ENCODE assay signal across 8 cellular contexts in the genomic region with DNA sequence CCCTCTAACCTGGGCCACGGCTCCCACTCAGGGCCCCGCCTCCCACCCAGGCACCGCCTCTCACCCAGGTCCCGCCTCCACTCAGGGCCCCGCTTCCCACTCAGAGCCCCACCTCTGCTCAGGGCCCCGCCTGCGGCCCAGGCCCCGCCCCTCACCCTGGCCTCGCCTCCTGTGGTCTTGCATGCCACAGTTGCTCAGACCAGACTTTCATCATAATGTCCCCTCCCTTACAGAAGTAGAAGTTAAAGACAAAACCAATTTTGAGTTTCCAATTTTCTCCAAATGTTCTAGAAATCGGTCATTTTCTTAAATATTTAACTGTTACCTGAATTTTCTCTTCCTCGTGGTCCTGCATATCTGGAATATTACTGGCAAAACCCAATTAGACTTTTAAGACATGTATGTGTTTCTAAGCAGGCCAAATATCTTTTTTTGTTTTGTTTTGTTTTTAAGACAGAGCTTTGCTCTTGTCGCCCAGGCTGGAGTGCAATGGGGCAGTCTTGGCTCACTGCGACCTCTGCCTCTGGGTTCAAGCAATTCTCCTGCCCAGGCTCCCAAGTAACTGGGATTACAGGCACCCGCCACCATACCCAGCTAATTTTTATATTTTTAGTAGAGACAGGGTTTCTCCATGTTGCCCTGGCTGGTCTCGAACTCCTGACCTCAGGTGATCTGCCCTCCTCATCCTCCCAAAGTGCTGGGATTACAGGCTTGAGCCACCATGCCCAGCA.
DNase-seq lines count a peak whose midpoint lies in the region; ATAC-seq, FAIRE-seq and TF ChIP-seq lines count a peak whose summit lies in the region.
"Not testable (repeated sequence)": the region's sequence is repeated elsewhere in the genome, so short reads cannot be mapped to it uniquely, and the experiment has no call there.

No MANE protein-coding gene starts in this region.

- not testable (repeated sequence) for H3K4me1 Mint-ChIP-seq in activated B cell treated with CpG ODN at 0.5 μM for 24 hours; astrocyte (ENCODE audit: low read depth, unreplicated experiment)

- H3K9ac ChIP-seq in astrocyte (ENCODE audit: low read length); subcutaneous abdominal adipose tissue (ENCODE audit: low read length in 5 of 5): not testable (repeated sequence)

- POLR2A ChIA-PET in HEK293 (lab: Yijun Ruan, JAX); activated B cell treated with CpG ODN at 0.5 μM for 24 hours (lab: Charles Lee): not testable (repeated sequence)

- 31 to 36% (median 34%) methylated on average over 12 to 15 of the region's 15 CpGs for WGBS in heart left ventricle, 4 donors

- not testable (repeated sequence) for H3K79me2 ChIP-seq in astrocyte (ENCODE audit: insufficient read depth, low read length)

- not testable (repeated sequence) for H3K4me1 ChIP-seq in HEK293 (ENCODE audit: control insufficient read depth, insufficient read depth, low read length); astrocyte (ENCODE audit: insufficient read depth, low read length)
- H3K4me1 ChIP-seq in heart left ventricle: peaks cover 0 to 28% (median 10%) of the 10 kb centered on the region in 12 donors
- H3K4me1 ChIP-seq in subcutaneous abdominal adipose tissue (ENCODE audit: control insufficient read depth in 5 of 5, insufficient read depth in 5 of 5, low read length in 5 of 5): peaks cover 2 to 34% (median 20%) of the 10 kb centered on the region in 5 donors

- intact Hi-C loops in activated B cell treated with CpG ODN at 0.5 μM for 24 hours (cut with micrococcal nuclease) (loop anchor here (2.0 to 10.0 kb wide), 8 partner anchors 139 to 1903 kb away; partner anchors contain the start of genes DGKQ, FGFRL1, HAUS3 and NSD2), heart left ventricle (cut with DNase I) (loop anchor here in 1 of 10 donors (5.0 kb wide), 1 partner anchor 234 kb away; the partner anchor contains the start of gene UVSSA)
- intact Hi-C loops in posterior cingulate gyrus (cut with DNase I): not testable (repeated sequence)

- not testable (repeated sequence) for H3K36me3 Mint-ChIP-seq in activated B cell treated with CpG ODN at 0.5 μM for 24 hours (ENCODE audit: low read depth); astrocyte (ENCODE audit: low read depth, unreplicated experiment)

- not testable (repeated sequence) for H4K20me1 ChIP-seq in astrocyte (ENCODE audit: insufficient read depth, low read length)

- not testable (repeated sequence) for TF ChIP-seq CTCF in HEK293 (tag by site-specific recombination; IDR thresholded peaks at IDR 0.05); activated B cell treated with CpG ODN at 0.5 μM for 24 hours (IDR thresholded peaks at IDR 0.05); astrocyte (IDR thresholded peaks at IDR 0.05; ENCODE audit: insufficient read depth, low read depth, low read length); heart left ventricle (IDR thresholded peaks at IDR 0.05)

- DNase-seq in NCI-H1048 (lab: John Stamatoyannopoulos, UW): peak; percentile 42
- DNase-seq in activated B cell treated with CpG ODN at 0.5 μM for 24 hours: peak; percentile 91
- DNase-seq in astrocyte (ENCODE audit: low read depth): peak; percentile 55
- peak; percentile 82 to 94 (median 91) for DNase-seq in heart left ventricle
- DNase-seq in posterior cingulate gyrus: peak in 8 of 10 donors; percentile 45 to 95 (median 58)

- not testable (repeated sequence) for H3K4me3 ChIP-seq in HEK293 (ENCODE audit: low read depth, low read length); astrocyte (ENCODE audit: insufficient read depth, low read depth, low read length); heart left ventricle; subcutaneous abdominal adipose tissue (ENCODE audit: low read depth in 1 of 5, low read length in 5 of 5)

- not testable (repeated sequence) for H2AFZ ChIP-seq in astrocyte (ENCODE audit: low read depth, low read length)

- peak; percentile 93 for FAIRE-seq in G401.6 (lab: Jason Lieb, UNC)
- not testable (repeated sequence) for FAIRE-seq in astrocyte (lab: Jason Lieb, UNC)

- TF ChIP-seq POLR2A in heart left ventricle (IDR thresholded peaks at IDR 0.05): not testable (repeated sequence)

- ATAC-seq in activated B cell treated with CpG ODN at 0.5 μM for 24 hours (ENCODE audit: low read depth) (peak; percentile 65), heart left ventricle (peak; percentile 70 to 80 (median 75))

- H3K9me3 Mint-ChIP-seq in activated B cell treated with CpG ODN at 0.5 μM for 24 hours: not testable (repeated sequence)
- peaks cover 11% of the 10 kb centered on the region for H3K9me3 Mint-ChIP-seq in astrocyte (ENCODE audit: unreplicated experiment)

- CTCF ChIA-PET in HEK293 (lab: Yijun Ruan, JAX): interaction anchor here (0.6 kb wide), 2 partner anchors 8 to 205 kb away, joined by 3 read pairs; no protein-coding TSS in a partner anchor
- CTCF ChIA-PET in activated B cell treated with CpG ODN at 0.5 μM for 24 hours (lab: Charles Lee): not testable (repeated sequence)

- H3K9me3 ChIP-seq in HEK293 (ENCODE audit: control insufficient read depth, insufficient read depth, low read depth, low read length); astrocyte (ENCODE audit: insufficient read depth, low read depth, low read length); heart left ventricle; subcutaneous abdominal adipose tissue (ENCODE audit: control insufficient read depth in 5 of 5, low read length in 5 of 5): not testable (repeated sequence)

- H3K4me2 ChIP-seq in astrocyte (ENCODE audit: low read length): not testable (repeated sequence)

- H3K27me3 ChIP-seq in astrocyte (ENCODE audit: insufficient read depth, low read length); heart left ventricle; subcutaneous abdominal adipose tissue (ENCODE audit: control insufficient read depth in 5 of 5, insufficient read depth in 4 of 5, low read length in 5 of 5): not testable (repeated sequence)

- not testable (repeated sequence) for H3K27me3 Mint-ChIP-seq in activated B cell treated with CpG ODN at 0.5 μM for 24 hours; astrocyte (ENCODE audit: low read depth, unreplicated experiment)

- H3K27ac ChIP-seq in HEK293 (ENCODE audit: extremely low read depth, low read depth, low read length); astrocyte (ENCODE audit: low read depth, low read length): not testable (repeated sequence)
- peak overlapping the region in 2 of 12 donors; percentile 30 to 62 for H3K27ac ChIP-seq in heart left ventricle
- peak overlapping the region; percentile 71 for H3K27ac ChIP-seq in subcutaneous abdominal adipose tissue (ENCODE audit: low read depth, low read length)

- not testable (repeated sequence) for H3K36me3 ChIP-seq in HEK293 (ENCODE audit: control insufficient read depth in 2 of 2, insufficient read depth in 1 of 2, low read length in 2 of 2); astrocyte (ENCODE audit: insufficient read depth, low read length); heart left ventricle; subcutaneous abdominal adipose tissue (ENCODE audit: control insufficient read depth in 5 of 5, insufficient read depth in 5 of 5, low read length in 5 of 5)

- H3K27ac Mint-ChIP-seq in activated B cell treated with CpG ODN at 0.5 μM for 24 hours (peak overlapping the region; percentile 46), astrocyte (ENCODE audit: unreplicated experiment) (peak overlapping the region; percentile 63)

- H3K4me3 Mint-ChIP-seq in activated B cell treated with CpG ODN at 0.5 μM for 24 hours (peak overlapping the region; percentile 41), astrocyte (ENCODE audit: unreplicated experiment) (peak overlapping the region; percentile 57)

TF ChIP-seq in HEK293, 187 proteins besides CTCF, POLR2A, EP300 and RAD21:
- 0 out of 2 replicates have a peak, but pooled peaks have one; percentile 20 for TF ChIP-seq ZNF660 (tag by site-specific recombination; IDR thresholded peaks at IDR 0.05)
- TF ChIP-seq, protein P1, sequence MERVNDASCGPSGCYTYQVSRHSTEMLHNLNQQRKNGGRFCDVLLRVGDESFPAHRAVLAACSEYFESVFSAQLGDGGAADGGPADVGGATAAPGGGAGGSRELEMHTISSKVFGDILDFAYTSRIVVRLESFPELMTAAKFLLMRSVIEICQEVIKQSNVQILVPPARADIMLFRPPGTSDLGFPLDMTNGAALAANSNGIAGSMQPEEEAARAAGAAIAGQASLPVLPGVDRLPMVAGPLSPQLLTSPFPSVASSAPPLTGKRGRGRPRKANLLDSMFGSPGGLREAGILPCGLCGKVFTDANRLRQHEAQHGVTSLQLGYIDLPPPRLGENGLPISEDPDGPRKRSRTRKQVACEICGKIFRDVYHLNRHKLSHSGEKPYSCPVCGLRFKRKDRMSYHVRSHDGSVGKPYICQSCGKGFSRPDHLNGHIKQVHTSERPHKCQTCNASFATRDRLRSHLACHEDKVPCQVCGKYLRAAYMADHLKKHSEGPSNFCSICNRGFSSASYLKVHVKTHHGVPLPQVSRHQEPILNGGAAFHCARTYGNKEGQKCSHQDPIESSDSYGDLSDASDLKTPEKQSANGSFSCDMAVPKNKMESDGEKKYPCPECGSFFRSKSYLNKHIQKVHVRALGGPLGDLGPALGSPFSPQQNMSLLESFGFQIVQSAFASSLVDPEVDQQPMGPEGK (tag by site-specific recombination; IDR thresholded peaks at IDR 0.05): 0 out of 2 replicates have a peak, but pooled peaks have one; percentile 35
- peak; percentile 63 for TF ChIP-seq ZFHX2 (tag by site-specific recombination; conservative IDR thresholded peaks at IDR 0.05)
- peak; percentile 42; the same call in 1 of the 2 replicates for TF ChIP-seq SP3 (tag by site-specific recombination; IDR thresholded peaks at IDR 0.05)
- peak; percentile 44 for TF ChIP-seq SP2 (tag by site-specific recombination; IDR thresholded peaks at IDR 0.05)
- peak; percentile 47; the same call in 1 of the 2 replicates for TF ChIP-seq SCRT2 (tag by site-specific recombination; IDR thresholded peaks at IDR 0.05)
- TF ChIP-seq ZNF335 (tag by site-specific recombination; conservative IDR thresholded peaks at IDR 0.05): peak; percentile 58; the same call in 1 of the 2 replicates
- TF ChIP-seq EGR2 (tag by site-specific recombination; IDR thresholded peaks at IDR 0.05; ENCODE audit: low read depth): 0 out of 2 replicates have a peak, but pooled peaks have one; percentile 15
- TF ChIP-seq KLF9 (tag by site-specific recombination; IDR thresholded peaks at IDR 0.05; ENCODE audit: low read depth): peak; percentile 41; the same call in 1 of the 2 replicates
